ENCODE assay signal across 9 cellular contexts in genomic region chr6:101605874-101606273, GRCh38.
DNase-seq lines count a peak whose midpoint lies in the region; ATAC-seq and TF ChIP-seq lines count a peak whose summit lies in the region.
"Had no signal": no experiment of that assay in that cellular context is flagged by ENCODE, and none has a peak within 500 bp of the region (broad histone marks: within the 10 kb centered on the region; RNA-seq: fewer than 3 reads in every experiment).

No MANE protein-coding gene starts in this region.

- H3K36me3 ChIP-seq in MM.1S (replicated peaks; ENCODE audit: insufficient read depth, low read length) = no peaks in the 10 kb centered on the region

- no peaks in the 10 kb centered on the region for H3F3A ChIP-seq in MM.1S (ENCODE audit: insufficient read depth, low read length)

- no peak for TF ChIP-seq CTCF in MM.1S (IDR thresholded peaks at IDR 0.05; ENCODE audit: low read length)

- no peaks in the 10 kb centered on the region for H3K27me3 ChIP-seq in MM.1S (replicated peaks; ENCODE audit: insufficient read depth, low read length)

- no peaks in the 10 kb centered on the region for H4K20me1 ChIP-seq in MM.1S (ENCODE audit: insufficient read depth, low read length)

- no peak overlapping the region for H3K4me3 ChIP-seq in MM.1S (ENCODE audit: low read length)

- no peak overlapping the region for H3K9ac ChIP-seq in MM.1S (ENCODE audit: low read length)

- ATAC-seq in GM18870 (IDR thresholded peaks at IDR 0.05; ENCODE audit: unreplicated experiment) (peak; percentile 96), HG02610 (IDR thresholded peaks at IDR 0.05; ENCODE audit: unreplicated experiment) (peak; percentile 98), HG03520 (IDR thresholded peaks at IDR 0.05; ENCODE audit: unreplicated experiment) (peak; percentile 59), GM18498 (IDR thresholded peaks at IDR 0.05; ENCODE audit: unreplicated experiment) (no peak)
- ATAC-seq: activated naive CD8-positive, alpha-beta T cell treated with anti-CD3 and anti-CD28 coated beads, Interleukin-2, amount 50 U/mL, for 24 hours had no signal

- no peak overlapping the region for H3K4me2 ChIP-seq in MM.1S (ENCODE audit: low read depth, low read length)

- H2AFZ ChIP-seq in MM.1S (ENCODE audit: low read length) = no peak overlapping the region

- H3K27ac ChIP-seq in MM.1S (ENCODE audit: low read length) = no peak overlapping the region

- no peaks in the 10 kb centered on the region for H3K4me1 ChIP-seq in MM.1S (ENCODE audit: low read length)

- H3K9me2 ChIP-seq in MM.1S (replicated peaks; ENCODE audit: insufficient read depth, low read length) = no peaks in the 10 kb centered on the region

- no peaks in the 10 kb centered on the region for H3K9me3 ChIP-seq in MM.1S (replicated peaks; ENCODE audit: insufficient read depth, low read length)

- DNase-seq in iris pigment epithelial cell (ENCODE audit: low read depth) = peak; percentile 12
- DNase-seq in MM.1S = no peak
- no peak for DNase-seq in KG1 (lab: John Stamatoyannopoulos, UW)
- DNase-seq in activated gamma-delta T cell treated with Interleukin-2 at 50 U/mL for 16 hours = no peak
- DNase-seq: activated naive CD8-positive, alpha-beta T cell treated with anti-CD3 and anti-CD28 coated beads, Interleukin-2, amount 50 U/mL, for 24 hours had no signal

- no peaks in the 10 kb centered on the region for H3K79me2 ChIP-seq in MM.1S (ENCODE audit: low read length)
